ENCODE assay signal across 9 cellular contexts in genomic region chr15:62482715-62483429, GRCh38.
DNase-seq lines count a peak whose midpoint lies in the region; ATAC-seq and TF ChIP-seq lines count a peak whose summit lies in the region.
"Had no signal": no experiment of that assay in that cellular context is flagged by ENCODE, and none has a peak within 500 bp of the region (broad histone marks: within the 10 kb centered on the region; RNA-seq: fewer than 3 reads in every experiment).

No MANE protein-coding gene starts in this region.

- no peaks in the 10 kb centered on the region for H3K9me3 ChIP-seq in prostate gland

- H3K27ac ChIP-seq in prostate gland = no peak overlapping the region

- H3K4me3 ChIP-seq in prostate gland = no peak overlapping the region

- peak; percentile 57 for ATAC-seq in activated CD8-positive, alpha-beta memory T cell treated with anti-CD3 and anti-CD28 coated beads, Interleukin-2, amount 10 ng/mL, durations not matched to agents 7 days and 5 days
- ATAC-seq in HG02938 (IDR thresholded peaks at IDR 0.05; ENCODE audit: unreplicated experiment) = peak; percentile 64
- ATAC-seq in left ventricle myocardium superior = peak; percentile 48

- H3K27ac Mint-ChIP-seq in activated CD8-positive, alpha-beta memory T cell treated with anti-CD3 and anti-CD28 coated beads, Interleukin-2, amount 10 ng/mL, durations not matched to agents 7 days and 5 days = no peak overlapping the region
- H3K27ac Mint-ChIP-seq: CD4-positive, alpha-beta memory T cell had no signal

- peaks cover 4% of the 10 kb centered on the region for H3K4me1 Mint-ChIP-seq in activated CD8-positive, alpha-beta memory T cell treated with anti-CD3 and anti-CD28 coated beads, Interleukin-2, amount 10 ng/mL, durations not matched to agents 7 days and 5 days
- H3K4me1 Mint-ChIP-seq: CD4-positive, alpha-beta memory T cell had no signal

- 83% methylated on average over 5 of the region's 5 CpGs for WGBS in prostate gland

- CTCF ChIA-PET in activated CD8-positive, alpha-beta memory T cell treated with anti-CD3 and anti-CD28 coated beads, Interleukin-2, amount 10 ng/mL, durations not matched to agents 7 days and 5 days (lab: Charles Lee) = no interaction called here

- H3K4me1 ChIP-seq in prostate gland (replicated peaks) = no peaks in the 10 kb centered on the region

- no peaks in the 10 kb centered on the region for H3K27me3 ChIP-seq in prostate gland (replicated peaks; ENCODE audit: insufficient read depth)

- DNase-seq in activated CD8-positive, alpha-beta memory T cell treated with anti-CD3 and anti-CD28 coated beads, Interleukin-2, amount 10 ng/mL, durations not matched to agents 7 days and 5 days = peak; percentile 57
- no peak for DNase-seq in activated CD8-positive, alpha-beta memory T cell treated with anti-CD3 and anti-CD28 coated beads for 24 hours
- DNase-seq in SK-N-DZ (ENCODE audit: low spot score) (peak; percentile 90), left ventricle myocardium superior (no peak), prostate gland (ENCODE audit: low spot score) (no peak), nucleus accumbens (lab: John Stamatoyannopoulos, UW) (no peak), NCI-H510A (lab: John Stamatoyannopoulos, UW) (no peak)

- no peak for TF ChIP-seq CTCF in prostate gland (IDR thresholded peaks at IDR 0.05)

- no peaks in the 10 kb centered on the region for H3K9me3 Mint-ChIP-seq in activated CD8-positive, alpha-beta memory T cell treated with anti-CD3 and anti-CD28 coated beads, Interleukin-2, amount 10 ng/mL, durations not matched to agents 7 days and 5 days (ENCODE audit: low read depth)

- H3K27me3 Mint-ChIP-seq in activated CD8-positive, alpha-beta memory T cell treated with anti-CD3 and anti-CD28 coated beads, Interleukin-2, amount 10 ng/mL, durations not matched to agents 7 days and 5 days = peaks cover 5% of the 10 kb centered on the region

- no peaks in the 10 kb centered on the region for H3K36me3 ChIP-seq in prostate gland

- no peaks in the 10 kb centered on the region for H3K36me3 Mint-ChIP-seq in activated CD8-positive, alpha-beta memory T cell treated with anti-CD3 and anti-CD28 coated beads, Interleukin-2, amount 10 ng/mL, durations not matched to agents 7 days and 5 days
- H3K36me3 Mint-ChIP-seq: CD4-positive, alpha-beta memory T cell had no signal

- H3K4me3 Mint-ChIP-seq in activated CD8-positive, alpha-beta memory T cell treated with anti-CD3 and anti-CD28 coated beads, Interleukin-2, amount 10 ng/mL, durations not matched to agents 7 days and 5 days = no peak overlapping the region
- H3K4me3 Mint-ChIP-seq: CD4-positive, alpha-beta memory T cell had no signal

- no peak for TF ChIP-seq POLR2A in prostate gland (IDR thresholded peaks at IDR 0.05)

- intact Hi-C loops in left ventricle myocardium superior (cut with micrococcal nuclease) = no loop called here
- intact Hi-C loops in prostate gland (cut with DNase I) = no loop called here

Comparison
In these comparisons a context has a peak if more than half of its experiments do, and no peak if none do; other contexts are left out.
1. DNase-seq: peak in activated CD8-positive, alpha-beta memory T cell treated with anti-CD3 and anti-CD28 coated beads, Interleukin-2, amount 10 ng/mL, durations not matched to agents 7 days and 5 days (single experiment) and SK-N-DZ (single experiment); none in activated CD8-positive, alpha-beta memory T cell treated with anti-CD3 and anti-CD28 coated beads for 24 hours (single experiment), left ventricle myocardium superior (single experiment), prostate gland (single experiment), nucleus accumbens (0 of 56) and NCI-H510A (single experiment).
2. Peak in every context shown above with its lines, with median percentiles within 50 percentile points of each other: ATAC-seq.